Comparison of ENCODE assay signal across 2 cellular contexts in genomic region chr20:61331542-61331941, GRCh38.
TF ChIP-seq lines count a peak whose summit lies in the region.

No MANE protein-coding gene starts in this region.

TF ChIP-seq in SK-N-SH, 30 proteins besides CTCF, POLR2A, EP300 and RAD21:
- TF ChIP-seq MEF2A (IDR thresholded peaks at IDR 0.05; ENCODE audit: borderline replicate concordance, low read depth): no peak
- TF ChIP-seq GATA2 (CRISPR knock-in tag; IDR thresholded peaks at IDR 0.05): no peak
- no peak for TF ChIP-seq FOXJ3 (CRISPR knock-in tag; IDR thresholded peaks at IDR 0.05)
- TF ChIP-seq USF1 (IDR thresholded peaks at IDR 0.05; ENCODE audit: borderline replicate concordance, low read depth): no peak
- no peak for TF ChIP-seq JUND (IDR thresholded peaks at IDR 0.05)
- no peak for TF ChIP-seq EZH2phosphoT487 (IDR thresholded peaks at IDR 0.05; ENCODE audit: borderline replicate concordance, low read depth)
- TF ChIP-seq, protein P1, sequence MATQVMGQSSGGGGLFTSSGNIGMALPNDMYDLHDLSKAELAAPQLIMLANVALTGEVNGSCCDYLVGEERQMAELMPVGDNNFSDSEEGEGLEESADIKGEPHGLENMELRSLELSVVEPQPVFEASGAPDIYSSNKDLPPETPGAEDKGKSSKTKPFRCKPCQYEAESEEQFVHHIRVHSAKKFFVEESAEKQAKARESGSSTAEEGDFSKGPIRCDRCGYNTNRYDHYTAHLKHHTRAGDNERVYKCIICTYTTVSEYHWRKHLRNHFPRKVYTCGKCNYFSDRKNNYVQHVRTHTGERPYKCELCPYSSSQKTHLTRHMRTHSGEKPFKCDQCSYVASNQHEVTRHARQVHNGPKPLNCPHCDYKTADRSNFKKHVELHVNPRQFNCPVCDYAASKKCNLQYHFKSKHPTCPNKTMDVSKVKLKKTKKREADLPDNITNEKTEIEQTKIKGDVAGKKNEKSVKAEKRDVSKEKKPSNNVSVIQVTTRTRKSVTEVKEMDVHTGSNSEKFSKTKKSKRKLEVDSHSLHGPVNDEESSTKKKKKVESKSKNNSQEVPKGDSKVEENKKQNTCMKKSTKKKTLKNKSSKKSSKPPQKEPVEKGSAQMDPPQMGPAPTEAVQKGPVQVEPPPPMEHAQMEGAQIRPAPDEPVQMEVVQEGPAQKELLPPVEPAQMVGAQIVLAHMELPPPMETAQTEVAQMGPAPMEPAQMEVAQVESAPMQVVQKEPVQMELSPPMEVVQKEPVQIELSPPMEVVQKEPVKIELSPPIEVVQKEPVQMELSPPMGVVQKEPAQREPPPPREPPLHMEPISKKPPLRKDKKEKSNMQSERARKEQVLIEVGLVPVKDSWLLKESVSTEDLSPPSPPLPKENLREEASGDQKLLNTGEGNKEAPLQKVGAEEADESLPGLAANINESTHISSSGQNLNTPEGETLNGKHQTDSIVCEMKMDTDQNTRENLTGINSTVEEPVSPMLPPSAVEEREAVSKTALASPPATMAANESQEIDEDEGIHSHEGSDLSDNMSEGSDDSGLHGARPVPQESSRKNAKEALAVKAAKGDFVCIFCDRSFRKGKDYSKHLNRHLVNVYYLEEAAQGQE (IDR thresholded peaks at IDR 0.05; ENCODE audit: low read depth, low read length): no peak
- TF ChIP-seq RFX5 (IDR thresholded peaks at IDR 0.05; ENCODE audit: low read length): no peak
- no peak for TF ChIP-seq FOSL2 (IDR thresholded peaks at IDR 0.05; ENCODE audit: borderline replicate concordance, low read depth)
- TF ChIP-seq MXI1 (IDR thresholded peaks at IDR 0.05; ENCODE audit: low read depth, low read length): no peak
- TF ChIP-seq GABPA (IDR thresholded peaks at IDR 0.05; ENCODE audit: low read depth): no peak
- no peak for TF ChIP-seq PBX3 (IDR thresholded peaks at IDR 0.05)
- TF ChIP-seq ELF1 (IDR thresholded peaks at IDR 0.05): no peak

TF ChIP-seq in SK-N-SH treated with all-trans-retinoic acid at 6 μM for 48 hours, 23 proteins besides CTCF, POLR2A, EP300 and RAD21:
- TF ChIP-seq TSHZ2 (CRISPR knock-in tag; IDR thresholded peaks at IDR 0.05): no peak
